Comparison of ENCODE assay signal across 20 cellular contexts in genomic region chr11:116553482-116553881, GRCh38.
A peak's percentile ranks its signal among the peaks of the same experiment; 100 is the strongest.
DNase-seq lines count a peak whose midpoint lies in the region; ATAC-seq, FAIRE-seq and TF ChIP-seq lines count a peak whose summit lies in the region.
"Had no signal": no experiment of that assay in that cellular context is flagged by ENCODE, and none has a peak within 500 bp of the region (broad histone marks: within the 10 kb centered on the region; RNA-seq: fewer than 3 reads in every experiment).

No MANE protein-coding gene starts in this region.

- H3K79me2 ChIP-seq in GM23338 (replicated peaks; ENCODE audit: insufficient read depth), result no peaks in the 10 kb centered on the region
- no peaks in the 10 kb centered on the region for H3K79me2 ChIP-seq in PC-3 (ENCODE audit: low read length)

- H3K27ac ChIP-seq in GM23338 (ENCODE audit: low read depth), result no peak overlapping the region
- no peak overlapping the region for H3K27ac ChIP-seq in PC-3 (ENCODE audit: low read length)
- H3K27ac ChIP-seq in transverse colon, result no peak overlapping the region
- H3K27ac ChIP-seq: SJCRH30 had no signal

- CTCF ChIA-PET in PC-3 (lab: Charles Lee), result no interaction called here

- H2AFZ ChIP-seq in GM23338, result no peak overlapping the region
- H2AFZ ChIP-seq in PC-3 (ENCODE audit: low read length), result no peak overlapping the region

- H3K4me1 Mint-ChIP-seq in GM23338 (no peaks in the 10 kb centered on the region; the same call in 2 of the 3 replicates), nephron progenitor cell (no peaks in the 10 kb centered on the region), endothelial cell (ENCODE audit: unreplicated experiment) (no peaks in the 10 kb centered on the region)
- H3K4me1 Mint-ChIP-seq: B cell had no signal

- TF ChIP-seq CTCF in D721Med (IDR thresholded peaks at IDR 0.05; ENCODE audit: insufficient read depth, missing control alignments) (peak; percentile 20), GM23338 (conservative IDR thresholded peaks at IDR 0.05; ENCODE audit: low read depth in 2 of 2) (peak; percentile 34 to 56; a peak in 3 of 4 replicates), PC-3 (conservative IDR thresholded peaks at IDR 0.05; ENCODE audit: low read depth, low read length) (0 out of 2 replicates have a peak, but pooled peaks have one; percentile 9), nephron progenitor cell (IDR thresholded peaks at IDR 0.05) (peak; percentile 11), endothelial cell (IDR thresholded peaks at IDR 0.05; ENCODE audit: unreplicated experiment) (no peak), transverse colon (IDR thresholded peaks at IDR 0.05) (no peak)

- no peak overlapping the region for H3K27ac Mint-ChIP-seq in GM23338
- H3K27ac Mint-ChIP-seq in nephron progenitor cell, result no peak overlapping the region
- H3K27ac Mint-ChIP-seq in endothelial cell (ENCODE audit: unreplicated experiment), result no peak overlapping the region
- H3K27ac Mint-ChIP-seq: B cell; CD4-positive, alpha-beta T cell had no signal

- H3K27me3 Mint-ChIP-seq in GM23338 (ENCODE audit: insufficient read depth, low read depth, poor library complexity) (peaks cover 13% of the 10 kb centered on the region), nephron progenitor cell (ENCODE audit: low read depth, poor library complexity) (peaks cover 19% of the 10 kb centered on the region), endothelial cell (ENCODE audit: unreplicated experiment) (peaks cover 7% of the 10 kb centered on the region)

- H3K4me3 ChIP-seq in GM23338 (no peak overlapping the region), PC-3 (ENCODE audit: low read length) (no peak overlapping the region), transverse colon (no peak overlapping the region)
- H3K4me3 ChIP-seq: SJCRH30 had no signal

- TF ChIP-seq EP300 in transverse colon (IDR thresholded peaks at IDR 0.05; ENCODE audit: low read depth), result no peak

- DNase-seq in D721Med (ENCODE audit: insufficient read length, low spot score) (no peak), GM23338 (ENCODE audit: low spot score) (no peak), PC-3 (no peak), nephron progenitor cell (no peak), CD1c-positive myeloid dendritic cell (ENCODE audit: extremely low spot score) (no peak), endothelial cell (ENCODE audit: low spot score) (no peak), H4 (ENCODE audit: low spot score) (no peak), transverse colon (no peak)
- DNase-seq: Calu3; CD4-positive, alpha-beta T cell; DMS53; NCI-H1105; NCI-H1694 treated with DMSO at 0.1 percent for 48 hours; NCI-H2107; NCI-H510A treated with DMSO at 0.1 percent for 48 hours; NCI-H82; SJCRH30 had no signal

- no peaks in the 10 kb centered on the region for H3K36me3 ChIP-seq in GM23338 (ENCODE audit: insufficient read depth)
- H3K36me3 ChIP-seq in PC-3 (ENCODE audit: low read depth, low read length), result no peaks in the 10 kb centered on the region
- no peaks in the 10 kb centered on the region for H3K36me3 ChIP-seq in transverse colon
- H3K36me3 ChIP-seq: SJCRH30 had no signal

- H3K4me1 ChIP-seq in GM23338 (ENCODE audit: insufficient read depth) (no peaks in the 10 kb centered on the region), PC-3 (ENCODE audit: insufficient read depth, low read length) (no peaks in the 10 kb centered on the region), transverse colon (no peaks in the 10 kb centered on the region)
- H3K4me1 ChIP-seq: SJCRH30 had no signal

- intact Hi-C loops in PC-3 (cut with micrococcal nuclease) (no loop called here), transverse colon (cut with DNase I; ENCODE audit: low total_unique reads) (no loop called here)

- H3K4me2 ChIP-seq in GM23338 (no peak overlapping the region), PC-3 (ENCODE audit: low read length) (no peak overlapping the region)

- TF ChIP-seq POLR2A in transverse colon (IDR thresholded peaks at IDR 0.05), result no peak

- POLR2A ChIA-PET in PC-3 (lab: Charles Lee; ENCODE audit: unreplicated experiment), result no interaction called here

- WGBS in transverse colon (ENCODE audit: low coverage in 1 of 2), 2 donors, result 11 to 63% methylated on average over 3 to 5 of the region's 5 CpGs

- H3K9me3 ChIP-seq in PC-3 (ENCODE audit: low read length), result no peaks in the 10 kb centered on the region
- no peaks in the 10 kb centered on the region for H3K9me3 ChIP-seq in transverse colon
- H3K9me3 ChIP-seq: SJCRH30 had no signal

- H3K9me3 Mint-ChIP-seq in GM23338, result peaks cover 7% of the 10 kb centered on the region; the same call in 2 of the 3 replicates
- H3K9me3 Mint-ChIP-seq in nephron progenitor cell, result peaks cover 37% of the 10 kb centered on the region
- H3K9me3 Mint-ChIP-seq in endothelial cell (ENCODE audit: unreplicated experiment), result no peaks in the 10 kb centered on the region
- H3K9me3 Mint-ChIP-seq: CD4-positive, alpha-beta T cell had no signal

- H3K9me2 ChIP-seq in GM23338 (ENCODE audit: insufficient read depth) (no peaks in the 10 kb centered on the region), PC-3 (replicated peaks; ENCODE audit: low read length) (no peaks in the 10 kb centered on the region)

- no TSS peak for BruUV-seq in PC-3 (replicated peaks; lab: Mats Ljungman, UMichigan)

- H3K36me3 Mint-ChIP-seq in GM23338 (ENCODE audit: low read depth) (no peaks in the 10 kb centered on the region; the same call in 2 of the 3 replicates), nephron progenitor cell (ENCODE audit: low read depth) (no peaks in the 10 kb centered on the region), endothelial cell (ENCODE audit: low read depth, unreplicated experiment) (peaks cover 5% of the 10 kb centered on the region)

- H3K27me3 ChIP-seq in GM23338 (ENCODE audit: insufficient read depth) (no peaks in the 10 kb centered on the region), PC-3 (ENCODE audit: low read length) (peaks cover 42% of the 10 kb centered on the region), transverse colon (peaks cover 4% of the 10 kb centered on the region)
- H3K27me3 ChIP-seq: SJCRH30 had no signal

- ATAC-seq in GM23338, result no peak; the same call in 2 of the 3 replicates
- ATAC-seq in PC-3, result no peak
- ATAC-seq: HCT116, Panc1 had no signal

- H3K9ac ChIP-seq in PC-3 (ENCODE audit: low read length), result no peak overlapping the region

- in situ Hi-C loops in transverse colon (cut with MboI; ENCODE audit: low pct_ligation_motif_present in 1 of 4, low pct_unique_long_range_greater_than_20kb in 1 of 4, low sequenced_read_pairs in 3 of 4), result no loop called here

- H3K4me3 Mint-ChIP-seq in GM23338, result no peak overlapping the region
- H3K4me3 Mint-ChIP-seq in nephron progenitor cell, result no peak overlapping the region
- no peak overlapping the region for H3K4me3 Mint-ChIP-seq in endothelial cell (ENCODE audit: unreplicated experiment)
- H3K4me3 Mint-ChIP-seq: B cell; CD4-positive, alpha-beta T cell had no signal

- H4K20me1 ChIP-seq in GM23338 (replicated peaks; ENCODE audit: insufficient read depth) (no peaks in the 10 kb centered on the region), PC-3 (ENCODE audit: low read length) (no peaks in the 10 kb centered on the region)

- no peak for FAIRE-seq in D721Med (lab: Jason Lieb, UNC)

- no peaks in the 10 kb centered on the region for H3F3A ChIP-seq in GM23338 (replicated peaks; ENCODE audit: low read depth)
- H3F3A ChIP-seq in PC-3 (ENCODE audit: low read length, unreplicated experiment), result no peaks in the 10 kb centered on the region

TF ChIP-seq in GM23338, 12 proteins besides CTCF, POLR2A, EP300 and RAD21:
- TF ChIP-seq JUNB (IDR thresholded peaks at IDR 0.05; ENCODE audit: unreplicated experiment) (no peak), NANOG (IDR thresholded peaks at IDR 0.05; ENCODE audit: borderline replicate concordance) (no peak), ETS1 (IDR thresholded peaks at IDR 0.05) (no peak), EZH2 (IDR thresholded peaks at IDR 0.05; ENCODE audit: low read depth, unreplicated experiment) (no peak), ZNF114 (CRISPR knock-in tag; IDR thresholded peaks at IDR 0.05) (no peak), REST (IDR thresholded peaks at IDR 0.05; ENCODE audit: unreplicated experiment) (no peak)

Comparison
In these comparisons a context has a peak if more than half of its experiments do, and no peak if none do; other contexts are left out.
1. CTCF ChIP-seq: peak in D721Med (single experiment), GM23338 (2 of 2), PC-3 (single experiment) and nephron progenitor cell (single experiment); none in endothelial cell (single experiment) and transverse colon (0 of 5).